Comparison of ENCODE assay signal across 1 cellular context in genomic region chr22:28973352-28973751, GRCh38.
TF ChIP-seq lines count a peak whose summit lies in the region.

No MANE protein-coding gene starts in this region.

TF ChIP-seq in GM23338, 12 proteins besides CTCF, POLR2A, EP300 and RAD21 (continued from another document):
- no peak for TF ChIP-seq ETS1 (IDR thresholded peaks at IDR 0.05)
